19 cellular contexts compared by ENCODE assay signal in genomic region chr21:44626262-44626661, GRCh38. TPM values are rescaled to one million over a fixed set of nuclear protein-coding genes. Genes with fewer than 3 reads are reported as not detected.
"Had no signal": no experiment of that assay in that cellular context is flagged by ENCODE, and none has a peak within 500 bp of the region (broad histone marks: within the 10 kb centered on the region; RNA-seq: fewer than 3 reads in every experiment).

No MANE protein-coding gene starts in this region.

- H3K4me1 ChIP-seq: gastroesophageal sphincter, left lung, SJCRH30, transverse colon, vagina had no signal

- DNase-seq: activated CD4-positive, alpha-beta T cell treated with anti-CD3 and anti-CD28 coated beads, Interleukin-2, amount 10 ng/mL, durations not matched to agents 7 days and 5 days; activated naive CD4-positive, alpha-beta T cell treated with anti-CD3 and anti-CD28 coated beads, Interleukin-2, amount 50 U/mL, for 16 hours; amniotic stem cell; SJCRH30; T1000; transverse colon had no signal

- H3K27ac ChIP-seq: cardiac muscle cell, gastroesophageal sphincter, left lung, SJCRH30, transverse colon, vagina had no signal

- H3K27me3 ChIP-seq: cardiac muscle cell, SJCRH30, vagina had no signal

- ATAC-seq: gastroesophageal sphincter, left lung had no signal

- H3K4me3 ChIP-seq: cardiac muscle cell, gastroesophageal sphincter, heart left ventricle, left lung, SJCRH30, transverse colon, vagina had no signal

- H3K27ac Mint-ChIP-seq: activated CD4-positive, alpha-beta T cell treated with anti-CD3 and anti-CD28 coated beads, Interleukin-2, amount 10 ng/mL, durations not matched to agents 7 days and 5 days; stimulated activated naive CD8-positive, alpha-beta T cell treated with anti-CD3 and anti-CD28 coated beads, Interleukin-15, Interleukin-2, amounts not matched to agents 100 ng/mL and 50 ng/mL, for 24 hours had no signal

- H3K4me3 Mint-ChIP-seq: activated CD4-positive, alpha-beta T cell treated with anti-CD3 and anti-CD28 coated beads, Interleukin-2, amount 10 ng/mL, durations not matched to agents 7 days and 5 days; stimulated activated naive CD8-positive, alpha-beta T cell treated with anti-CD3 and anti-CD28 coated beads, Interleukin-15, Interleukin-2, amounts not matched to agents 100 ng/mL and 50 ng/mL, for 24 hours had no signal

- H3K27me3 Mint-ChIP-seq: stimulated activated naive CD8-positive, alpha-beta T cell treated with anti-CD3 and anti-CD28 coated beads, Interleukin-15, Interleukin-2, amounts not matched to agents 100 ng/mL and 50 ng/mL, for 24 hours had no signal

- H3K36me3 ChIP-seq: cardiac muscle cell, gastroesophageal sphincter, heart left ventricle, left lung, SJCRH30, transverse colon, vagina had no signal

RNA-seq across cellular contexts. Expression of gene KRTAP10-9, which starts 0.6 kb away (rescaled TPM):
- total RNA-seq: activated CD4-positive, alpha-beta T cell treated with anti-CD3 and anti-CD28 coated beads, Interleukin-2, amount 10 ng/mL, durations not matched to agents 7 days and 5 days; activated CD8-positive, alpha-beta memory T cell treated with anti-CD3 and anti-CD28 coated beads for 36 hours; cardiac muscle cell; dermis microvascular lymphatic vessel endothelial cell; gastroesophageal sphincter; heart left ventricle; kidney epithelial cell; left lung; myocyte; renal cortical epithelial cell; SJCRH30; T-helper 1 cell treated with Interleukin-12 subunit alpha and Interleukin-12 subunit beta and Interleukin-4 antibody, amounts not matched to agents 30 ng/mL and 1 ng/mL, for 36 hours; transverse colon; vagina had no signal
- polyA plus RNA-seq: cardiac muscle cell, esophagus, heart left ventricle had no signal

RNA-seq across cellular contexts. Expression of gene KRTAP10-10, which starts 10.9 kb away (rescaled TPM):
- total RNA-seq: activated CD4-positive, alpha-beta T cell treated with anti-CD3 and anti-CD28 coated beads, Interleukin-2, amount 10 ng/mL, durations not matched to agents 7 days and 5 days; activated CD8-positive, alpha-beta memory T cell treated with anti-CD3 and anti-CD28 coated beads for 36 hours; cardiac muscle cell; dermis microvascular lymphatic vessel endothelial cell; gastroesophageal sphincter; heart left ventricle; kidney epithelial cell; left lung; myocyte; renal cortical epithelial cell; SJCRH30; T-helper 1 cell treated with Interleukin-12 subunit alpha and Interleukin-12 subunit beta and Interleukin-4 antibody, amounts not matched to agents 30 ng/mL and 1 ng/mL, for 36 hours; transverse colon; vagina had no signal
- polyA plus RNA-seq: cardiac muscle cell, esophagus, heart left ventricle had no signal

RNA-seq across cellular contexts. Expression of gene KRTAP10-8, which starts 14.4 kb away (rescaled TPM):
- total RNA-seq: activated CD4-positive, alpha-beta T cell treated with anti-CD3 and anti-CD28 coated beads, Interleukin-2, amount 10 ng/mL, durations not matched to agents 7 days and 5 days; activated CD8-positive, alpha-beta memory T cell treated with anti-CD3 and anti-CD28 coated beads for 36 hours; cardiac muscle cell; dermis microvascular lymphatic vessel endothelial cell; gastroesophageal sphincter; heart left ventricle; kidney epithelial cell; left lung; myocyte; renal cortical epithelial cell; SJCRH30; T-helper 1 cell treated with Interleukin-12 subunit alpha and Interleukin-12 subunit beta and Interleukin-4 antibody, amounts not matched to agents 30 ng/mL and 1 ng/mL, for 36 hours; transverse colon; vagina had no signal
- polyA plus RNA-seq: cardiac muscle cell, esophagus, heart left ventricle had no signal

RNA-seq across cellular contexts. Expression of gene KRTAP10-11, which starts 20.0 kb away (rescaled TPM):
- total RNA-seq: activated CD4-positive, alpha-beta T cell treated with anti-CD3 and anti-CD28 coated beads, Interleukin-2, amount 10 ng/mL, durations not matched to agents 7 days and 5 days; activated CD8-positive, alpha-beta memory T cell treated with anti-CD3 and anti-CD28 coated beads for 36 hours; cardiac muscle cell; dermis microvascular lymphatic vessel endothelial cell; gastroesophageal sphincter; heart left ventricle; kidney epithelial cell; left lung; myocyte; renal cortical epithelial cell; SJCRH30; T-helper 1 cell treated with Interleukin-12 subunit alpha and Interleukin-12 subunit beta and Interleukin-4 antibody, amounts not matched to agents 30 ng/mL and 1 ng/mL, for 36 hours; transverse colon; vagina had no signal
- polyA plus RNA-seq: cardiac muscle cell, esophagus, heart left ventricle had no signal

RNA-seq across cellular contexts. Expression of gene KRTAP10-7, which starts 25.9 kb away (rescaled TPM):
- total RNA-seq: activated CD4-positive, alpha-beta T cell treated with anti-CD3 and anti-CD28 coated beads, Interleukin-2, amount 10 ng/mL, durations not matched to agents 7 days and 5 days; activated CD8-positive, alpha-beta memory T cell treated with anti-CD3 and anti-CD28 coated beads for 36 hours; cardiac muscle cell; dermis microvascular lymphatic vessel endothelial cell; gastroesophageal sphincter; heart left ventricle; kidney epithelial cell; left lung; myocyte; renal cortical epithelial cell; SJCRH30; T-helper 1 cell treated with Interleukin-12 subunit alpha and Interleukin-12 subunit beta and Interleukin-4 antibody, amounts not matched to agents 30 ng/mL and 1 ng/mL, for 36 hours; transverse colon; vagina had no signal
- polyA plus RNA-seq: cardiac muscle cell, esophagus, heart left ventricle had no signal
